Comparison of ENCODE assay signal across 27 cellular contexts in genomic region chr15:88987590-88987950, GRCh38.
DNase-seq lines count a peak whose midpoint lies in the region; ATAC-seq, FAIRE-seq and TF ChIP-seq lines count a peak whose summit lies in the region.
"Had no signal": no experiment of that assay in that cellular context is flagged by ENCODE, and none has a peak within 500 bp of the region (broad histone marks: within the 10 kb centered on the region; RNA-seq: fewer than 3 reads in every experiment).

No MANE protein-coding gene starts in this region.

- H3K27me3 ChIP-seq in HUES6 (ENCODE audit: control insufficient read depth, insufficient read depth, low read length), result no peaks in the 10 kb centered on the region
- H3K27me3 ChIP-seq in K562 (ENCODE audit: control insufficient read depth in 2 of 2, insufficient read depth in 2 of 2, low read length in 2 of 2), result no peaks in the 10 kb centered on the region
- no peaks in the 10 kb centered on the region for H3K27me3 ChIP-seq in PC-9 (ENCODE audit: insufficient read depth, low read depth)

- FAIRE-seq in A549 (lab: Jason Lieb, UNC) (no peak), K562 (lab: Jason Lieb, UNC) (no peak)
- FAIRE-seq: A204.1, GM18507, GM19239, H54 had no signal

- BruUV-seq in K562 (replicated peaks; lab: Mats Ljungman, UMichigan) (no TSS peak), PC-9 (replicated peaks; lab: Mats Ljungman, UMichigan) (no TSS peak)

- H3K4me2 ChIP-seq in A549, result peak overlapping the region; percentile 86
- peak overlapping the region; percentile 65 for H3K4me2 ChIP-seq in K562 (ENCODE audit: insufficient read depth, low read length)
- no peak overlapping the region for H3K4me2 ChIP-seq in PC-9

- WGBS in A549 (ENCODE audit: missing lambda C conversion rate), result 75% methylated on average over 8 of the region's 8 CpGs
- 63% methylated on average over 8 of the region's 8 CpGs for WGBS in K562 (ENCODE audit: insufficient coverage, low coverage, missing lambda C conversion rate)

- intact Hi-C loops in K562 (cut with micrococcal nuclease), result loop anchor here (5.0 kb wide), 2 partner anchors 50 to 75 kb away; partner anchors contain the start of gene MFGE8
- intact Hi-C loops in PC-9 (cut with micrococcal nuclease; ENCODE audit: unreplicated experiment), result no loop called here

- H3K4me3 ChIP-seq in A549 (no peak overlapping the region), HUES6 (ENCODE audit: low read depth, low read length) (0 out of 2 replicates have a peak overlapping the region, but pooled peaks have one; percentile 4), K562 (no peak overlapping the region), PC-9 (no peak overlapping the region)
- H3K4me3 ChIP-seq: lower lobe of right lung, mucosa of descending colon, SK-N-MC had no signal

- CTCF ChIA-PET in A549 (lab: Yijun Ruan, JAX), result interaction anchor here (0.9 to 32.0 kb wide), 7 partner anchors 9 to 184 kb away, joined by 3 to 851 read pairs (median 5); partner anchors contain the start of genes HAPLN3 and MFGE8
- CTCF ChIA-PET in K562 (lab: Yijun Ruan, JAX; ENCODE audit: low intra/inter-chr PET ratio), result interaction anchor here (0.6 kb wide), 1 partner anchor 75 kb away, joined by 4 read pairs; the partner anchor contains the start of gene MFGE8
- CTCF ChIA-PET in PC-9 (lab: Charles Lee), result no interaction called here

- H3K9me3 ChIP-seq in A549 (no peaks in the 10 kb centered on the region), HUES6 (ENCODE audit: control insufficient read depth, insufficient read depth, low read depth, low read length) (no peaks in the 10 kb centered on the region), K562 (replicated peaks; ENCODE audit: control insufficient read depth, insufficient read depth, low read depth, low read length) (no peaks in the 10 kb centered on the region), PC-9 (ENCODE audit: insufficient read depth, low read depth) (no peaks in the 10 kb centered on the region)
- H3K9me3 ChIP-seq: lower lobe of right lung, mucosa of descending colon had no signal

- no peak for DNase-seq in A549 (ENCODE audit: low read depth in 1 of 2, low spot score in 1 of 2)
- no peak for DNase-seq in K562 (ENCODE audit: extremely low read depth in 1 of 4, low spot score in 3 of 4)
- DNase-seq in left kidney (ENCODE audit: low read depth, low spot score), result peak; percentile 27
- DNase-seq in PC-9, result no peak
- DNase-seq in stimulated activated CD4-positive, alpha-beta T cell treated with anti-CD3 and anti-CD28 coated beads, Interleukin-4, amount 100 ng/mL, for 1 hour, result no peak
- DNase-seq in stimulated activated CD8-positive, alpha-beta memory T cell treated with anti-CD3 and anti-CD28 coated beads, Interleukin-4, amount 100 ng/mL, for 48 hours, result no peak
- DNase-seq in amygdala (lab: John Stamatoyannopoulos, UW), result no peak
- DNase-seq: activated gamma-delta T cell; activated naive CD8-positive, alpha-beta T cell treated with anti-CD3 and anti-CD28 coated beads, Interleukin-2, amount 10 ng/mL, durations not matched to agents 7 days and 5 days; activated T-cell treated with anti-CD3 and anti-CD28 coated beads, Interleukin-2, amount 50 U/mL, for 24 hours; CD8-positive, alpha-beta T cell; central memory CD4-positive, alpha-beta T cell; effector memory CD8-positive, alpha-beta T cell; kidney glomerular epithelial cell; lower lobe of right lung; mucosa of descending colon; NCI-H1048; NCI-H1694 treated with DMSO at 0.1 percent for 48 hours; NCI-H446 treated with DMSO at 0.1 percent for 48 hours; stimulated activated CD4-positive, alpha-beta T cell treated with anti-CD3 and anti-CD28 coated beads, Interleukin-1b, Interleukin-23, amount 100 ng/mL, for 48 hours had no signal

- no peaks in the 10 kb centered on the region for H3K9me2 ChIP-seq in PC-9 (ENCODE audit: insufficient read depth)

- TF ChIP-seq CTCF in A549 (IDR thresholded peaks at IDR 0.05), result no peak
- no peak for TF ChIP-seq CTCF in K562 (IDR thresholded peaks at IDR 0.05 in 2 of 3, conservative IDR thresholded peaks at IDR 0.05 in 1 of 3; ENCODE audit: insufficient read depth in 2 of 3, low read depth in 1 of 3, low read length in 3 of 3)
- no peak for TF ChIP-seq CTCF in PC-9 (conservative IDR thresholded peaks at IDR 0.05)

- ATAC-seq in A549 (no peak), K562 (no peak)
- ATAC-seq: CD8-positive, alpha-beta T cell; effector memory CD8-positive, alpha-beta T cell; mucosa of descending colon had no signal

- TF ChIP-seq POLR2A in A549 (IDR thresholded peaks at IDR 0.05; ENCODE audit: low read length) (no peak), K562 (conservative IDR thresholded peaks at IDR 0.05) (no peak)

- POLR2A ChIA-PET in A549 (lab: Yijun Ruan, JAX), result interaction anchor here (1.0 kb wide), 1 partner anchor 69 kb away, joined by 4 read pairs; no protein-coding TSS in a partner anchor
- POLR2A ChIA-PET in K562 (lab: Yijun Ruan, JAX), result interaction anchor here (0.7 to 1.2 kb wide), 2 partner anchors 13 to 122 kb away, joined by 3 read pairs; no protein-coding TSS in a partner anchor
- POLR2A ChIA-PET in PC-9 (lab: Charles Lee; ENCODE audit: unreplicated experiment), result no interaction called here

- H3K9me1 ChIP-seq in K562 (ENCODE audit: control insufficient read depth, insufficient read depth, low read length), result no peaks in the 10 kb centered on the region

- H3K9ac ChIP-seq in HUES6 (ENCODE audit: low read length), result peak overlapping the region; percentile 69
- H3K9ac ChIP-seq in K562 (ENCODE audit: insufficient read depth in 1 of 2, low read depth in 2 of 2, low read length in 2 of 2), result peak overlapping the region; percentile 55 to 80
- H3K9ac ChIP-seq: parathyroid adenoma had no signal

- H3F3A ChIP-seq in PC-9 (ENCODE audit: insufficient read depth, low read depth), result peaks cover 8% of the 10 kb centered on the region; the same call in 1 of the 2 replicates

- H2AFZ ChIP-seq in K562 (ENCODE audit: low read depth, low read length) (peak overlapping the region; percentile 89), PC-9 (no peak overlapping the region)
- H2AFZ ChIP-seq: parathyroid adenoma had no signal

- H3K79me2 ChIP-seq in K562 (ENCODE audit: control insufficient read depth, insufficient read depth, low read length) (no peaks in the 10 kb centered on the region), PC-9 (ENCODE audit: low read depth) (no peaks in the 10 kb centered on the region)
- H3K79me2 ChIP-seq: parathyroid adenoma had no signal

- TF ChIP-seq EP300 in A549 (IDR thresholded peaks at IDR 0.05), result 0 out of 5 replicates have a peak, but pooled peaks of 1 of the 2 experiments have one; percentile 2
- no peak for TF ChIP-seq EP300 in K562 (IDR thresholded peaks at IDR 0.05; ENCODE audit: low read length)

- H4K20me1 ChIP-seq in K562 (replicated peaks; ENCODE audit: control insufficient read depth, insufficient read depth, low read length), result no peaks in the 10 kb centered on the region
- no peaks in the 10 kb centered on the region for H4K20me1 ChIP-seq in PC-9 (ENCODE audit: insufficient read depth)

- no peak for TF ChIP-seq RAD21 in A549 (conservative IDR thresholded peaks at IDR 0.05 in 1 of 2, IDR thresholded peaks at IDR 0.05 in 1 of 2)
- TF ChIP-seq RAD21 in K562 (CRISPR knock-in tag; conservative IDR thresholded peaks at IDR 0.05 in 1 of 2, IDR thresholded peaks at IDR 0.05 in 1 of 2), result no peak

- peak overlapping the region; percentile 76 to 91 for H3K27ac ChIP-seq in A549
- H3K27ac ChIP-seq in HUES6 (ENCODE audit: low read depth, low read length), result peak overlapping the region; percentile 79
- H3K27ac ChIP-seq in K562 (ENCODE audit: extremely low read depth, low read depth, low read length), result peak overlapping the region; percentile 91
- H3K27ac ChIP-seq in PC-9, result no peak overlapping the region
- H3K27ac ChIP-seq: lower lobe of right lung, parathyroid adenoma, SK-N-MC had no signal

- in situ Hi-C loops in K562 (cut with MboI), result no loop called here

- H3K36me3 ChIP-seq in HUES6 (ENCODE audit: control insufficient read depth, insufficient read depth, low read length) (no peaks in the 10 kb centered on the region), K562 (ENCODE audit: control insufficient read depth, insufficient read depth, low read length) (no peaks in the 10 kb centered on the region), PC-9 (ENCODE audit: low read depth) (no peaks in the 10 kb centered on the region)
- H3K36me3 ChIP-seq: lower lobe of right lung had no signal

- peaks cover 74% of the 10 kb centered on the region for H3K4me1 ChIP-seq in A549
- peaks cover 80% of the 10 kb centered on the region for H3K4me1 ChIP-seq in HUES6 (ENCODE audit: control insufficient read depth, insufficient read depth, low read length)
- peaks cover 33 to 62% of the 10 kb centered on the region in 2 experiments for H3K4me1 ChIP-seq in K562 (replicated peaks in 1 of 2; ENCODE audit: control insufficient read depth in 2 of 2, insufficient read depth in 2 of 2, low read length in 2 of 2)
- H3K4me1 ChIP-seq in PC-9 (replicated peaks; ENCODE audit: insufficient read depth), result 0 out of 2 replicates have a peak, but pooled peaks cover 2% of the 10 kb centered on the region
- H3K4me1 ChIP-seq: lower lobe of right lung, parathyroid adenoma had no signal

TF ChIP-seq in A549, 52 proteins besides CTCF, POLR2A, EP300 and RAD21:
- TF ChIP-seq ESRRA (IDR thresholded peaks at IDR 0.05; ENCODE audit: borderline replicate concordance, low read length) (peak; percentile 82), RNF2 (IDR thresholded peaks at IDR 0.05; ENCODE audit: borderline replicate concordance, low read depth) (no peak)

TF ChIP-seq in K562, 482 proteins besides CTCF, POLR2A, EP300 and RAD21 (continues in another document):
- TF ChIP-seq SMAD2 (IDR thresholded peaks at IDR 0.05; ENCODE audit: low read depth, low read length) (no peak), U2AF2 (optimal IDR thresholded peaks at IDR 0.05; ENCODE audit: low read depth, low read length) (no peak), KDM4B (IDR thresholded peaks at IDR 0.05; ENCODE audit: borderline replicate concordance in 2 of 2, low read depth in 1 of 2) (no peak), NR0B1 (IDR thresholded peaks at IDR 0.05; ENCODE audit: partially characterized antibody) (no peak), ESRRA (IDR thresholded peaks at IDR 0.05; ENCODE audit: borderline replicate concordance, low read depth) (peak; percentile 90), ZNF699 (CRISPR knock-in tag; IDR thresholded peaks at IDR 0.05; ENCODE audit: insufficient replicate concordance) (no peak), JUN (IDR thresholded peaks at IDR 0.05; ENCODE audit: borderline replicate concordance, low read depth, low read length) (no peak), JUN (CRISPR knock-in tag; IDR thresholded peaks at IDR 0.05; ENCODE audit: borderline replicate concordance) (no peak), MTA2 (IDR thresholded peaks at IDR 0.05; ENCODE audit: low read depth) (no peak)

Comparison
In these comparisons a context has a peak if more than half of its experiments do, and no peak if none do; other contexts are left out.
1. Of the 35 proteins assayed by ChIP-seq in both K562 and A549: peak only in K562: none; only in A549: none; in both: ESRRA; in neither: 32; mixed calls (peak in some experiments, not most) for 2.